8 cellular contexts compared by ENCODE assay signal in genomic region chrX:118823263-118824172, GRCh38. TPM values are rescaled to one million over a fixed set of nuclear protein-coding genes. Genes with fewer than 3 reads are reported as not detected.
DNase-seq lines count a peak whose midpoint lies in the region; ATAC-seq and TF ChIP-seq lines count a peak whose summit lies in the region.

Gene ZCCHC12, plus strand, starts transcription at chrX:118823824. Its CDS starts 1,421 bp downstream, at chrX:118825245.

- H3K4me3 ChIP-seq in Caco-2 (ENCODE audit: low read depth, low read length) (peak within 1 kb of the TSS; percentile 30), Peyer's patch (peak within 1 kb of the TSS in 3 of 4 donors; percentile 30 to 34 (median 32)), heart right ventricle (peak within 1 kb of the TSS in 9 of 10 donors; percentile 3 to 47 (median 33)), psoas muscle (peak within 1 kb of the TSS; percentile 45)

- no peaks in the 10 kb centered on the region for H3K27me3 ChIP-seq in Caco-2 (replicated peaks; ENCODE audit: control insufficient read depth, insufficient read depth, low read length)
- no peaks in the 10 kb centered on the region for H3K27me3 ChIP-seq in Peyer's patch
- H3K27me3 ChIP-seq in heart right ventricle: peaks cover 0 to 67% (median 40%) of the 10 kb centered on the region in 7 donors
- peaks cover 0 to 43% (median 14%) of the 10 kb centered on the region in 3 donors for H3K27me3 ChIP-seq in psoas muscle (ENCODE audit: insufficient read depth in 3 of 3, low read length in 2 of 3)

- no peaks in the 10 kb centered on the region for H3K4me1 Mint-ChIP-seq in Caco-2 (ENCODE audit: low read depth, unreplicated experiment)

- no peaks in the 10 kb centered on the region for H3K9me3 Mint-ChIP-seq in Caco-2 (ENCODE audit: unreplicated experiment)

- 4% methylated on average over 37 to 51 of the region's 51 CpGs for WGBS in heart right ventricle, 2 donors
- 4 to 32% (median 7%) methylated on average over 31 to 51 of the region's 51 CpGs for WGBS in psoas muscle, 3 donors

- no TSS peak for BruUV-seq in Caco-2 (replicated peaks; lab: Mats Ljungman, UMichigan)

- H3K36me3 Mint-ChIP-seq in Caco-2 (ENCODE audit: insufficient read depth, unreplicated experiment): no peaks in the 10 kb centered on the region

- H3K27ac ChIP-seq in Peyer's patch (no peak within 1 kb of the TSS), heart right ventricle (no peak within 1 kb of the TSS), psoas muscle (no peak within 1 kb of the TSS)

- H3K4me1 ChIP-seq in Caco-2 (no peaks in the 10 kb centered on the region), Peyer's patch (no peaks in the 10 kb centered on the region), heart right ventricle (peaks cover 0 to 12% (median 4%) of the 10 kb centered on the region in 9 donors), psoas muscle (no peaks in the 10 kb centered on the region)

- ATAC-seq in HG03175 (IDR thresholded peaks at IDR 0.05; ENCODE audit: unreplicated experiment) (peak; percentile 67), heart right ventricle (peak; percentile 56 to 76 (median 62)), psoas muscle (peak in 3 of 4 donors; percentile 37 to 66 (median 49)), HG02938 (IDR thresholded peaks at IDR 0.05; ENCODE audit: unreplicated experiment) (no peak), HG03097 (IDR thresholded peaks at IDR 0.05; ENCODE audit: low FRiP score, unreplicated experiment) (no peak)

- H3K9me3 ChIP-seq in Caco-2 (no peaks in the 10 kb centered on the region), Peyer's patch (no peaks in the 10 kb centered on the region), heart right ventricle (peaks cover 0 to 9% (median 0%) of the 10 kb centered on the region in 11 donors), psoas muscle (no peaks in the 10 kb centered on the region)

- H3K27me3 Mint-ChIP-seq in Caco-2 (ENCODE audit: insufficient read depth, unreplicated experiment): peaks cover 19% of the 10 kb centered on the region

- CTCF ChIA-PET in Caco-2 (lab: Charles Lee): interaction anchor here (0.6 to 1.1 kb wide), 3 partner anchors 16 to 364 kb away, joined by 3 to 7 read pairs (median 3); no protein-coding TSS in a partner anchor

- H3K4me3 Mint-ChIP-seq in Caco-2 (ENCODE audit: unreplicated experiment): peak within 1 kb of the TSS; percentile 83

- intact Hi-C loops in Caco-2 (cut with micrococcal nuclease; ENCODE audit: unreplicated experiment): no loop called here
- intact Hi-C loops in heart right ventricle (cut with DNase I): no loop called here
- intact Hi-C loops in psoas muscle (cut with DNase I): no loop called here

- no peak for TF ChIP-seq POLR2A in Peyer's patch (IDR thresholded peaks at IDR 0.05)

- TF ChIP-seq CTCF in Caco-2 (IDR thresholded peaks at IDR 0.05; ENCODE audit: insufficient read depth in 1 of 2, low read depth in 1 of 2, low read length in 1 of 2, severe bottlenecking in 1 of 2, unreplicated experiment in 1 of 2): no peak
- no peak for TF ChIP-seq CTCF in Peyer's patch (IDR thresholded peaks at IDR 0.05)
- TF ChIP-seq CTCF in heart right ventricle (IDR thresholded peaks at IDR 0.05): no peak
- no peak for TF ChIP-seq CTCF in psoas muscle (IDR thresholded peaks at IDR 0.05)

- POLR2A ChIA-PET in Caco-2 (lab: Charles Lee): interaction anchor here (0.6 kb wide), 1 partner anchor 92 kb away, joined by 6 read pairs; no protein-coding TSS in a partner anchor

- DNase-seq in Caco-2 (peak; percentile 65 to 66), Peyer's patch (peak; percentile 43 to 56 (median 44)), heart right ventricle (peak; percentile 4 to 25), psoas muscle (peak; percentile 47 to 55)
- DNase-seq in activated naive CD4-positive, alpha-beta T cell treated with anti-CD3 and anti-CD28 coated beads, Interleukin-2, amount 50 U/mL, for 16 hours: peak; percentile 44

- H3K27ac Mint-ChIP-seq in Caco-2 (ENCODE audit: unreplicated experiment): no peak within 1 kb of the TSS

- no peaks in the 10 kb centered on the region for H3K36me3 ChIP-seq in Caco-2 (ENCODE audit: control insufficient read depth, insufficient read depth, low read length)
- H3K36me3 ChIP-seq in Peyer's patch: no peaks in the 10 kb centered on the region
- no peaks in the 10 kb centered on the region for H3K36me3 ChIP-seq in heart right ventricle
- H3K36me3 ChIP-seq in psoas muscle (ENCODE audit: insufficient read depth in 1 of 2, low read depth in 1 of 2): no peaks in the 10 kb centered on the region

RNA-seq across cellular contexts. Expression of gene ZCCHC12, which starts in this region (rescaled TPM):
- total RNA-seq in Caco-2 (2022) (0.19 and 0.39 TPM in 2 replicates), Peyer's patch (not detected), heart right ventricle (under 1 TPM in 1 of 10 donors, not detected in 9; 0.17 TPM), psoas muscle (not detected)
- polyA plus RNA-seq in heart right ventricle (under 1 TPM in 1 of 2 donors, not detected in 1; 0.01 TPM), psoas muscle (under 1 TPM in 2 of 3 donors, not detected in 1; 0.01 to 0.07 TPM)

Comparison
In these comparisons a context has a peak if more than half of its experiments do, and no peak if none do; other contexts are left out.
1. Peak in DNase-seq and H3K4me3 ChIP-seq in Caco-2; RNA of the gene not detected or under 1 TPM.
2. Peak in DNase-seq and H3K4me3 ChIP-seq in Peyer's patch; RNA of the gene not detected or under 1 TPM.
3. Peak in DNase-seq, ATAC-seq and H3K4me3 ChIP-seq in heart right ventricle; RNA of the gene not detected or under 1 TPM.
4. Peak in DNase-seq, ATAC-seq and H3K4me3 ChIP-seq in psoas muscle; RNA of the gene not detected or under 1 TPM.
5. DNase-seq: peak in every context shown above with its lines; median percentile 66 in Caco-2; 51 in psoas muscle; 44 in Peyer's patch; 44 in activated naive CD4-positive, alpha-beta T cell treated with anti-CD3 and anti-CD28 coated beads, Interleukin-2, amount 50 U/mL, for 16 hours; 14 in heart right ventricle.